In the genomic region with DNA sequence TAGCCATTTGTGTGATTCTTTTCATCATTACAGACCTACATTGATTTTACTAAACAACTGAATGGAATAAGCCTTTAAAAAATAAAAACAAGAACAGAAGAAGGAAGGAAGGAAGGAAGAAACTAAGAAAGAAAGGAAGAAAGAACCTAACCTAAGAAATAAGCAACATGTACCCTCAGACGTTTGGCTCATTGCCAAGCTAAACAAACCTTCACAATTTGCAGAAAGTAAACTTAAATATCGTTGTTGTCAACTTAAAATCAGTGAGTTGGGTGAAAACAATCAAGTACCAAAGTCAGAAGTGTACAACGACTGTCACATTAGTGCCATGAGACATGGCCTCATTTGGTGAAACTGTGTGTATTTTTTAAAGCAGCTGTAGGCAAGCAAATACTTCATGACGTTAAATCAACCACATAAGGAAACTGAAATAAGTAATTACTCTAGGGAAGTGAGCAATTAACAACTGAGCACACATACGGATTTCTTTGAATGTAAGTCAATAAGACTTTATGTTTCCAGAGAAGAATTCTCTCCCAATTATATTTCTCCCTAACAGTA, we compare ENCODE assay signal across 19 cellular contexts.
DNase-seq lines count a peak whose midpoint lies in the region; ATAC-seq and TF ChIP-seq lines count a peak whose summit lies in the region.
"Had no signal": no experiment of that assay in that cellular context is flagged by ENCODE, and none has a peak within 500 bp of the region (broad histone marks: within the 10 kb centered on the region; RNA-seq: fewer than 3 reads in every experiment).

No MANE protein-coding gene starts in this region.

- no peaks in the 10 kb centered on the region for H3K4me1 ChIP-seq in mucosa of descending colon (ENCODE audit: low read depth)
- H3K4me1 ChIP-seq: gastrocnemius medialis, parathyroid adenoma, sigmoid colon had no signal

- no peak overlapping the region for H3K4me3 ChIP-seq in mucosa of descending colon
- H3K4me3 ChIP-seq: gastrocnemius medialis, MG63, sigmoid colon had no signal

- H3K9me3 ChIP-seq in mucosa of descending colon: no peaks in the 10 kb centered on the region
- H3K9me3 ChIP-seq: gastrocnemius medialis, MG63 had no signal

- DNase-seq in NCI-H2107 treated with DMSO at 0.1 percent for 48 hours (lab: John Stamatoyannopoulos, UW; ENCODE audit: unreplicated experiment): peak; percentile 51
- DNase-seq in NCI-H2107 (lab: John Stamatoyannopoulos, UW): no peak
- DNase-seq in NCI-H146 (lab: John Stamatoyannopoulos, UW): peak; percentile 1
- DNase-seq in RPMI7951 (ENCODE audit: low read depth): peak; percentile 3
- no peak for DNase-seq in mucosa of descending colon
- no peak for DNase-seq in left lobe of liver (ENCODE audit: low spot score)
- DNase-seq: activated CD4-positive, alpha-beta T cell treated with anti-CD3 and anti-CD28 coated beads, Interleukin-2, amount 10 ng/mL, durations not matched to agents 24 days and 14 days; dermis blood vessel endothelial cell; EL; gastrocnemius medialis; MG63; natural killer cell; sigmoid colon; stimulated activated naive B cell treated with anti-CD40 and anti-IgM and Interleukin-4, amounts not matched to agents 10 μg/mL and 1 μg/mL and 100 μg/mL, for 72 hours; T-helper 1 cell had no signal

- peak; percentile 36 for ATAC-seq in mucosa of descending colon
- ATAC-seq in left lobe of liver: no peak
- no peak for ATAC-seq in GM18861 (IDR thresholded peaks at IDR 0.05; ENCODE audit: unreplicated experiment)
- ATAC-seq in HG03280 (IDR thresholded peaks at IDR 0.05; ENCODE audit: unreplicated experiment): no peak
- ATAC-seq: activated T-helper 17 cell treated with anti-CD3 and anti-CD28 coated beads, Interleukin-2, amount 50 U/mL, for 72 hours; gastrocnemius medialis; natural killer cell; stimulated activated naive B cell treated with anti-CD40 and anti-IgM and Interleukin-4, amounts not matched to agents 10 μg/mL and 1 μg/mL and 100 μg/mL, for 72 hours had no signal

- H3K36me3 ChIP-seq in mucosa of descending colon (ENCODE audit: low read depth): no peaks in the 10 kb centered on the region
- H3K36me3 ChIP-seq: gastrocnemius medialis, MG63, sigmoid colon had no signal

- TF ChIP-seq CTCF in mucosa of descending colon (IDR thresholded peaks at IDR 0.05): no peak

- intact Hi-C loops in mucosa of descending colon (cut with DNase I, micrococcal nuclease): no loop called here

Comparison
In these comparisons a context has a peak if more than half of its experiments do, and no peak if none do; other contexts are left out.
1. DNase-seq: peak in NCI-H2107 treated with DMSO at 0.1 percent for 48 hours (single experiment), NCI-H146 (single experiment) and RPMI7951 (single experiment); none in NCI-H2107 (single experiment), mucosa of descending colon (0 of 3) and left lobe of liver (single experiment).